Comparison of ENCODE assay signal across 8 cellular contexts in genomic region chr4:24912252-24913098, GRCh38. TPM values are rescaled to one million over a fixed set of nuclear protein-coding genes. Genes with fewer than 3 reads are reported as not detected.
DNase-seq lines count a peak whose midpoint lies in the region; ATAC-seq, FAIRE-seq and TF ChIP-seq lines count a peak whose summit lies in the region.

TSS of gene CCDC149 (minus strand) at chr4:24913042. CDS start at chr4:24912864, 178 bp downstream.

- peaks cover 27% of the 10 kb centered on the region for H3K4me1 Mint-ChIP-seq in dendritic cell treated with granulocyte-macrophage colony-stimulating factor and Interleukin-4, amounts not matched to agents 40 ng/mL and 50 ng/mL, for 4 days (ENCODE audit: low read depth)

- H3K9me3 Mint-ChIP-seq in dendritic cell treated with granulocyte-macrophage colony-stimulating factor and Interleukin-4, amounts not matched to agents 40 ng/mL and 50 ng/mL, for 4 days, result peaks cover 13% of the 10 kb centered on the region

- H3K27me3 ChIP-seq in Panc1 (ENCODE audit: control insufficient read depth, insufficient read depth, low read length), result no peaks in the 10 kb centered on the region
- H3K27me3 ChIP-seq in smooth muscle cell (ENCODE audit: low read depth), result no peaks in the 10 kb centered on the region

- DNase-seq in COR-L47 (lab: John Stamatoyannopoulos, UW), result peak; percentile 92
- peak; percentile 69 for DNase-seq in HTR-8/SVneo (ENCODE audit: insufficient read length, low spot score)
- no peak for DNase-seq in Panc1 (ENCODE audit: low read depth, low spot score)
- peak; percentile 79 to 86 for DNase-seq in left colon
- DNase-seq in smooth muscle cell (lab: John Stamatoyannopoulos, UW; ENCODE audit: unreplicated experiment), result peak; percentile 17
- no peak for DNase-seq in central memory CD4-positive, alpha-beta T cell
- no peak for DNase-seq in activated gamma-delta T cell (lab: John Stamatoyannopoulos, UW)

- POLR2A ChIA-PET in Panc1 (lab: Charles Lee), result no interaction called here

- no peak within 1 kb of the TSS; the same call in 1 of the 2 replicates for H3K27ac ChIP-seq in Panc1 (ENCODE audit: low read length)
- H3K27ac ChIP-seq in smooth muscle cell (ENCODE audit: low read depth), result peak within 1 kb of the TSS; percentile 47

- H3K4me2 ChIP-seq in smooth muscle cell, result peak within 1 kb of the TSS; percentile 88

- peaks cover 5% of the 10 kb centered on the region for H3K27me3 Mint-ChIP-seq in dendritic cell treated with granulocyte-macrophage colony-stimulating factor and Interleukin-4, amounts not matched to agents 40 ng/mL and 50 ng/mL, for 4 days

- intact Hi-C loops in Panc1 (cut with micrococcal nuclease; ENCODE audit: unreplicated experiment) (no loop called here), left colon (cut with DNase I, micrococcal nuclease) (no loop called here)
- intact Hi-C loops in dendritic cell treated with granulocyte-macrophage colony-stimulating factor and Interleukin-4, amounts not matched to agents 40 ng/mL and 50 ng/mL, for 4 days (cut with micrococcal nuclease), result loop anchor here (2.0 kb wide), 1 partner anchor 68 kb away; no protein-coding TSS in a partner anchor

- H3K27ac Mint-ChIP-seq in dendritic cell treated with granulocyte-macrophage colony-stimulating factor and Interleukin-4, amounts not matched to agents 40 ng/mL and 50 ng/mL, for 4 days, result peak within 1 kb of the TSS; percentile 62

- no peaks in the 10 kb centered on the region for H3K4me1 ChIP-seq in Panc1 (ENCODE audit: control insufficient read depth, insufficient read depth, low read length)
- H3K4me1 ChIP-seq in smooth muscle cell (ENCODE audit: low read depth), result peaks cover 6% of the 10 kb centered on the region

- CTCF ChIA-PET in Panc1 (lab: Charles Lee), result no interaction called here

- no TSS peak for BruUV-seq in Panc1 (replicated peaks; lab: Mats Ljungman, UMichigan)

- H4K20me1 ChIP-seq in smooth muscle cell (ENCODE audit: low read depth), result no peaks in the 10 kb centered on the region

- in situ Hi-C loops in Panc1 (cut with HindIII; ENCODE audit: low pct_unique_long_range_greater_than_20kb, low sequenced_read_pairs), result no loop called here

- peak within 1 kb of the TSS; percentile 47 to 51 for H3K4me3 ChIP-seq in Panc1 (ENCODE audit: low read depth in 2 of 2, low read length in 2 of 2)
- peak within 1 kb of the TSS; percentile 68 for H3K4me3 ChIP-seq in smooth muscle cell

- WGBS in smooth muscle cell (ENCODE audit: low lambda C conversion rate), result 9% methylated on average over 48 of the region's 88 CpGs

- H3K36me3 Mint-ChIP-seq in dendritic cell treated with granulocyte-macrophage colony-stimulating factor and Interleukin-4, amounts not matched to agents 40 ng/mL and 50 ng/mL, for 4 days (ENCODE audit: low read depth), result peaks cover 22% of the 10 kb centered on the region

- TF ChIP-seq CTCF in Panc1 (IDR thresholded peaks at IDR 0.05) (no peak; the same call in 1 of the 2 replicates), smooth muscle cell (IDR thresholded peaks at IDR 0.05; ENCODE audit: borderline replicate concordance, insufficient read depth, poor library complexity, severe bottlenecking) (no peak)

- H3K36me3 ChIP-seq in Panc1 (ENCODE audit: control insufficient read depth, insufficient read depth, low read length) (no peaks in the 10 kb centered on the region), smooth muscle cell (ENCODE audit: low read depth) (no peaks in the 10 kb centered on the region)

- peak within 1 kb of the TSS; percentile 73 for H3K9ac ChIP-seq in smooth muscle cell (ENCODE audit: low read depth)

- no peaks in the 10 kb centered on the region for H3K79me2 ChIP-seq in smooth muscle cell (ENCODE audit: low read depth)

- no peaks in the 10 kb centered on the region for H3K9me3 ChIP-seq in Panc1 (ENCODE audit: control insufficient read depth, insufficient read depth, low read depth, low read length)
- H3K9me3 ChIP-seq in smooth muscle cell (replicated peaks; ENCODE audit: low read depth), result no peaks in the 10 kb centered on the region

- H3F3A ChIP-seq in smooth muscle cell (ENCODE audit: low read depth), result no peaks in the 10 kb centered on the region

- peak within 1 kb of the TSS; percentile 100 for H2AFZ ChIP-seq in smooth muscle cell (ENCODE audit: low read depth)

- peak; percentile 62 for FAIRE-seq in HTR-8/SVneo (lab: Jason Lieb, UNC)

- ATAC-seq in Panc1 (peak; percentile 91), left colon (peak; percentile 95)

- peak within 1 kb of the TSS; percentile 74 for H3K4me3 Mint-ChIP-seq in dendritic cell treated with granulocyte-macrophage colony-stimulating factor and Interleukin-4, amounts not matched to agents 40 ng/mL and 50 ng/mL, for 4 days

RNA-seq across cellular contexts. Expression of gene CCDC149, which starts in this region (rescaled TPM):
- total RNA-seq in Panc1 (2021; ENCODE audit: unreplicated experiment), result 3.6 TPM
- polyA plus RNA-seq in Panc1 (2012; ENCODE audit: insufficient read length), result 4.1 TPM
- total RNA-seq in left colon, result 10 to 100 TPM; 14.2 to 15.4 TPM
- total RNA-seq in smooth muscle cell, result 5.5 and 12.5 TPM in 2 replicates
- 7.2 and 10.7 TPM in 2 replicates for polyA plus RNA-seq in smooth muscle cell

Comparison
In these comparisons a context has a peak if more than half of its experiments do, and no peak if none do; other contexts are left out.
1. DNase-seq: peak in COR-L47 (single experiment), HTR-8/SVneo (single experiment), left colon (2 of 2) and smooth muscle cell (single experiment); none in Panc1 (single experiment), central memory CD4-positive, alpha-beta T cell (single experiment) and activated gamma-delta T cell (single experiment).